In the genomic region with DNA sequence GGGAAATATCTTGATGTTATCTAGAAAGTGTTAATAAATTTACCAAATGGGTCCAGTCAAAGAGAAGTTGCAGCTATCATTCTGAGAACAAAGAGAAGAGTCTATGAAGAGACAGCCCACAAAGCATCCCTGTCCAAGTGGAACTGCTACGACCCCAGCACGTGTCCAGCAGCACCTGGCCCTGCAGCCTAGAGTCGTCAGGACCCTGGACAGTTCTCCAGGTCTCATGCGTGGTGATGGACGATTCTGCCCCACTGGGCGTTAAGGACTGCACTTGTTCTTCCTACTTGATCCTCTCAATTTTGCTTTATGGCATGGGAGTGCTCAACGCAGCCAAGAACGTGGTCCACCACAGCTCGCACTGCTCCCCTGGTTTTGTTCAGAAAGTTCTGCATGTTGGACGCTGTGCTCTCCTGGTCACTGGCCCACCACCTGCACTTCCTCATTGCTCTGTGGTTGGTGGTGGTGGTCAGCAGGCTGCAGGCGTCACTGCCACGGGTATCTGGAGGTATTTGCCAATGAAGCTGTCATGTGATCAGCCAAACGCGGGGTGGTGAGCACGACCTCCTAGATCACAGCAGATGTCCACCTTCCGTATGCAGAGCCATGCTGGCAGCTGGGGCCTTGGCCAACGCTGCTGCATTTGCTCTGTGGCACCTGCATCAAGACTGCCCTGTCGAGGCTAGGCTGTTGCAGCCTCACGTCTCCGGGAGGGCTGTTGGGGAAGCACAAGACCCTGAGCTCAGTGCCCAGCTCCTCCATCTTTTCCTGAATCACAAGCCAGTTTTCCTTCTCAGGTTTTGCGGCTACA, we compare ENCODE assay signal across 1 cellular context.
TF ChIP-seq lines count a peak whose summit lies in the region.

No MANE protein-coding gene starts in this region.

TF ChIP-seq in K562, 482 proteins besides CTCF, POLR2A, EP300 and RAD21 (continued from another document):
- TF ChIP-seq MNT (conservative IDR thresholded peaks at IDR 0.05) (peak; percentile 35 to 59; a peak in 3 of 4 replicates), MIER1 (IDR thresholded peaks at IDR 0.05; ENCODE audit: low read depth) (peak; percentile 89), TFAM (CRISPR knock-in tag; conservative IDR thresholded peaks at IDR 0.05) (no peak), ARID1B (IDR thresholded peaks at IDR 0.05) (no peak), EHMT2 (IDR thresholded peaks at IDR 0.05) (peak; percentile 95), STAT5B (CRISPR knock-in tag; IDR thresholded peaks at IDR 0.05) (no peak), DLX4 (CRISPR knock-in tag; IDR thresholded peaks at IDR 0.05) (no peak), POU5F1 (IDR thresholded peaks at IDR 0.05; ENCODE audit: borderline replicate concordance, low read depth, low read length, partially characterized antibody) (no peak), BACH1 (tag; IDR thresholded peaks at IDR 0.05) (no peak), SPI1 (IDR thresholded peaks at IDR 0.05; ENCODE audit: borderline replicate concordance, low read depth, low read length) (peak; percentile 41; the same call in 1 of the 2 replicates), FOXA3 (CRISPR knock-in tag; conservative IDR thresholded peaks at IDR 0.05 in 1 of 2, IDR thresholded peaks at IDR 0.05 in 1 of 2) (no peak), ETV1 (tag; conservative IDR thresholded peaks at IDR 0.05; ENCODE audit: low read depth) (no peak), MEIS2 (IDR thresholded peaks at IDR 0.05; ENCODE audit: partially characterized antibody) (peak; percentile 19), CEBPG (CRISPR knock-in tag; IDR thresholded peaks at IDR 0.05) (no peak), CEBPG (tag; conservative IDR thresholded peaks at IDR 0.05 in 1 of 2, IDR thresholded peaks at IDR 0.05 in 1 of 2) (no peak), RCOR1 (IDR thresholded peaks at IDR 0.05; ENCODE audit: borderline replicate concordance in 1 of 2, low read depth in 2 of 2, low read length in 2 of 2) (0 out of 4 replicates have a peak, but pooled peaks of 1 of the 2 experiments have one; percentile 25), HNRNPUL1 (IDR thresholded peaks at IDR 0.05; ENCODE audit: low read length) (no peak), MTA3 (IDR thresholded peaks at IDR 0.05; ENCODE audit: borderline replicate concordance) (no peak), BHLHE40 (IDR thresholded peaks at IDR 0.05; ENCODE audit: low read length) (peak; percentile 60), HES1 (IDR thresholded peaks at IDR 0.05; ENCODE audit: low read depth) (no peak), USF2 (CRISPR knock-in tag; IDR thresholded peaks at IDR 0.05) (peak; percentile 37), CXXC5 (CRISPR knock-in tag; IDR thresholded peaks at IDR 0.05) (no peak), REST (CRISPR knock-in tag; IDR thresholded peaks at IDR 0.05; ENCODE audit: low read depth) (peak; percentile 92), ZNF75A (CRISPR knock-in tag; IDR thresholded peaks at IDR 0.05) (no peak), HINFP (tag; conservative IDR thresholded peaks at IDR 0.05; ENCODE audit: low read depth) (no peak)
